ENCODE assay signal across 8 cellular contexts in the genomic region with DNA sequence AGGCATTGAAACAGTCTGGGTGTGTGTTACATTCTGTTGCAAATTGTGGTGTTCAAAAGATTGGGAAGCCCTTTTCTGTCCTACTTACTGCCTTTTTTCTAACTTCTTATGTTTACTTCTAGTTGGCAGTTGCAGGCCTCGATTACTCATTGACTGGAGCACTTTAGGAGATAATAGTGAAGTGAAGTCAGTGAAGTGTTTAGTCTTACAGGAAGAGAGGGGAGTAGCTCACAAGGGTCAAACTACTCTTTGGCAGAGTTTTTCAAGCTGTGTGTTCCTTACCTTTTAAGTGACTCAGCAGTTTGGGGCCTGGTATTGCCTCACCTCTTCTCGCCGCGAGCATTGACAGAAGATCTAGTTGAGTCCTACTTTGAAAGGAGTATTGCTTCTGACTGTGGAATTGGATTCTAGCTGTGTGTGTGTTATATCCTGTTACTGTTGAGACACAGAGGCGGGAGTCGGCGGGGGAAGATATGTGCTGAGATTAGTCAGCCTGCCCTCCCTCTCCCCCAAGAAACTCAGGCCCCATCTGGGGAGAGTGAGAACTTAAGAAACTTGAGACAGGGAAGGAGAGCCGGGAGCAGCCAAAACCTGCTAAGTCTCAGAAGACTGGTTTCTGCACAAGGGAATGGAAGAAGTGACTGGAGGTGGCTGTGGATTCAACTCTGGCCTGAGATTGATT. TPM values are rescaled to one million over a fixed set of nuclear protein-coding genes. Genes with fewer than 3 reads are reported as not detected.
A peak's percentile ranks its signal among the peaks of the same experiment; 100 is the strongest.
DNase-seq lines count a peak whose midpoint lies in the region; ATAC-seq, FAIRE-seq and TF ChIP-seq lines count a peak whose summit lies in the region.

No MANE protein-coding gene starts in this region.

- peak; percentile 77 for ATAC-seq in Right ventricle myocardium inferior
- ATAC-seq in HG03103 (IDR thresholded peaks at IDR 0.05; ENCODE audit: low read depth, unreplicated experiment) = peak; percentile 54

- peak; percentile 81 for DNase-seq in Right ventricle myocardium inferior (ENCODE audit: missing footprints)
- DNase-seq in cardiac septum (ENCODE audit: low spot score) = no peak
- peak; percentile 98 for DNase-seq in RCC 7860 (ENCODE audit: low spot score)
- DNase-seq in brain microvascular endothelial cell = peak; percentile 98
- DNase-seq in kidney tubule cell (ENCODE audit: low spot score) = peak; percentile 99
- peak; percentile 15 to 19 for DNase-seq in stimulated activated CD4-positive, alpha-beta T cell treated with anti-CD3 and anti-CD28 coated beads, Interleukin-2, amount 100 ng/mL, for 48 hours
- no peak for DNase-seq in NCI-H1092 treated with DMSO at 0.1 percent for 48 hours (lab: John Stamatoyannopoulos, UW)

- no peaks in the 10 kb centered on the region for H3K27me3 ChIP-seq in brain microvascular endothelial cell (replicated peaks)

- intact Hi-C loops in Right ventricle myocardium inferior (cut with DNase I) = no loop called here
- intact Hi-C loops in cardiac septum (cut with DNase I) = no loop called here

- peak overlapping the region; percentile 87 for H3K27ac ChIP-seq in brain microvascular endothelial cell

- peak; percentile 98 for FAIRE-seq in RCC 7860 (lab: Jason Lieb, UNC)

- in situ Hi-C loops in brain microvascular endothelial cell (cut with HindIII; ENCODE audit: low pct_ligation_motif_present, low sequenced_read_pairs) = no loop called here

- no peak for TF ChIP-seq CTCF in brain microvascular endothelial cell (IDR thresholded peaks at IDR 0.05; ENCODE audit: low read depth, low read length, missing control alignments)

- no peaks in the 10 kb centered on the region for H3K36me3 ChIP-seq in brain microvascular endothelial cell (replicated peaks)

- peak overlapping the region; percentile 39 for H3K4me3 ChIP-seq in brain microvascular endothelial cell (ENCODE audit: low read depth, low read length)

RNA-seq across cellular contexts. Expression of a gene that starts 19.3 kb away (rescaled TPM):
- 38.4 TPM for total RNA-seq in Right ventricle myocardium inferior
- 53.6 TPM for total RNA-seq in cardiac septum

RNA-seq across cellular contexts. Expression of a gene that starts 30.5 kb away (rescaled TPM):
- total RNA-seq in Right ventricle myocardium inferior = 17.8 TPM
- total RNA-seq in cardiac septum = 23.8 TPM

Comparison
In these comparisons a context has a peak if more than half of its experiments do, and no peak if none do; other contexts are left out.
1. DNase-seq: peak in Right ventricle myocardium inferior (single experiment), RCC 7860 (single experiment), brain microvascular endothelial cell (single experiment), kidney tubule cell (single experiment) and stimulated activated CD4-positive, alpha-beta T cell treated with anti-CD3 and anti-CD28 coated beads, Interleukin-2, amount 100 ng/mL, for 48 hours (2 of 2); none in cardiac septum (single experiment) and NCI-H1092 treated with DMSO at 0.1 percent for 48 hours (single experiment).